ENCODE assay signal across 8 cellular contexts in genomic region chr1:15027515-15027948, GRCh38.
DNase-seq lines count a peak whose midpoint lies in the region; ATAC-seq lines count a peak whose summit lies in the region.

No MANE protein-coding gene starts in this region.

- no peaks in the 10 kb centered on the region for H3K9me3 Mint-ChIP-seq in activated naive CD8-positive, alpha-beta T cell treated with anti-CD3 and anti-CD28 coated beads for 36 hours

- peaks cover 0 to 2% of the 10 kb centered on the region in 2 experiments for H3K36me3 ChIP-seq in trophoblast cell (ENCODE audit: control insufficient read depth in 1 of 2, insufficient read depth in 2 of 2, low read length in 2 of 2)

- no peak overlapping the region for H4K12ac ChIP-seq in trophoblast cell (ENCODE audit: low read depth, low read length)

- no CpG with 5 or more reads among the region's 11 CpGs for WGBS in trophoblast cell (ENCODE audit: extremely low coverage, insufficient coverage, insufficient read length)

- no peak overlapping the region for H2AK5ac ChIP-seq in trophoblast cell (ENCODE audit: low read length)

- no peaks in the 10 kb centered on the region for H3K27me3 Mint-ChIP-seq in activated naive CD8-positive, alpha-beta T cell treated with anti-CD3 and anti-CD28 coated beads for 36 hours

- H2AFZ ChIP-seq in trophoblast cell (ENCODE audit: insufficient read depth, low read length, poor library complexity), result no peak overlapping the region

- H3K36me3 Mint-ChIP-seq in activated naive CD8-positive, alpha-beta T cell treated with anti-CD3 and anti-CD28 coated beads for 36 hours, result no peaks in the 10 kb centered on the region

- H3K23ac ChIP-seq in trophoblast cell (ENCODE audit: low read length), result no peak overlapping the region

- no peak overlapping the region for H3K14ac ChIP-seq in trophoblast cell (ENCODE audit: low read length)

- DNase-seq in SKM-1 treated with dmso at 0.1 percent for 144 hours (lab: John Stamatoyannopoulos, UW; ENCODE audit: unreplicated experiment), result peak; percentile 35
- no peak for DNase-seq in SKM-1 (lab: John Stamatoyannopoulos, UW; ENCODE audit: unreplicated experiment)
- peak; percentile 26 for DNase-seq in NCI-H2029 treated with DMSO at 0.1 percent for 48 hours (lab: John Stamatoyannopoulos, UW)
- peak; percentile 15 for DNase-seq in activated naive CD8-positive, alpha-beta T cell treated with anti-CD3 and anti-CD28 coated beads for 36 hours
- peak; percentile 81 for DNase-seq in glomerular visceral epithelial cell (ENCODE audit: extremely low spot score)
- DNase-seq in trophoblast cell, result peak; percentile 93

- H2BK120ac ChIP-seq in trophoblast cell (ENCODE audit: insufficient read depth, low read length, poor library complexity), result no peak overlapping the region

- H3K4me2 ChIP-seq in trophoblast cell (ENCODE audit: low read length), result no peak overlapping the region

- H2BK5ac ChIP-seq in trophoblast cell (ENCODE audit: low read depth, low read length, poor library complexity), result no peak overlapping the region

- H3K27ac Mint-ChIP-seq in activated naive CD8-positive, alpha-beta T cell treated with anti-CD3 and anti-CD28 coated beads for 36 hours, result no peak overlapping the region

- peak overlapping the region; percentile 9 for H4K8ac ChIP-seq in trophoblast cell (ENCODE audit: low read depth, low read length)

- peaks cover 16 to 29% of the 10 kb centered on the region in 2 experiments for H3K4me1 ChIP-seq in trophoblast cell (ENCODE audit: control insufficient read depth in 1 of 2, insufficient read depth in 2 of 2, low read length in 2 of 2)

- H3K79me1 ChIP-seq in trophoblast cell (ENCODE audit: low read length), result peaks cover 6% of the 10 kb centered on the region

- peak overlapping the region; percentile 66 for H3K18ac ChIP-seq in trophoblast cell (ENCODE audit: low read length)

- H2BK12ac ChIP-seq in trophoblast cell (ENCODE audit: low read length), result no peak overlapping the region

- no peak overlapping the region for H4K91ac ChIP-seq in trophoblast cell (ENCODE audit: low read depth, low read length)

- H3K4me3 ChIP-seq in trophoblast cell (ENCODE audit: low read depth, low read length), result no peak overlapping the region

- no peak overlapping the region for H3K4ac ChIP-seq in trophoblast cell (ENCODE audit: low read depth, low read length)

- H3K4me1 Mint-ChIP-seq in activated naive CD8-positive, alpha-beta T cell treated with anti-CD3 and anti-CD28 coated beads for 36 hours, result no peaks in the 10 kb centered on the region

- no peaks in the 10 kb centered on the region for H3K27me3 ChIP-seq in trophoblast cell (ENCODE audit: insufficient read depth, low read length)

- H3K9ac ChIP-seq in trophoblast cell (ENCODE audit: low read length), result no peak overlapping the region

- no peaks in the 10 kb centered on the region for H3K9me3 ChIP-seq in trophoblast cell (ENCODE audit: insufficient read depth, low read depth, low read length)

- H3K27ac ChIP-seq in trophoblast cell (ENCODE audit: low read depth, low read length), result peak overlapping the region; percentile 12

- H3K4me3 Mint-ChIP-seq in activated naive CD8-positive, alpha-beta T cell treated with anti-CD3 and anti-CD28 coated beads for 36 hours, result no peak overlapping the region

- no peak for ATAC-seq in HG02981 (IDR thresholded peaks at IDR 0.05; ENCODE audit: unreplicated experiment)
- no peak for ATAC-seq in GM18502 (IDR thresholded peaks at IDR 0.05; ENCODE audit: poor library complexity, unreplicated experiment)

- H3K79me2 ChIP-seq in trophoblast cell (ENCODE audit: control insufficient read depth, insufficient read depth, low read length, poor library complexity), result no peaks in the 10 kb centered on the region
